ENCODE assay signal across 9 cellular contexts in genomic region chr2:86078801-86079545, GRCh38. TPM values are rescaled to one million over a fixed set of nuclear protein-coding genes. Genes with fewer than 3 reads are reported as not detected.
DNase-seq lines count a peak whose midpoint lies in the region; ATAC-seq and TF ChIP-seq lines count a peak whose summit lies in the region.
"Had no signal": no experiment of that assay in that cellular context is flagged by ENCODE, and none has a peak within 500 bp of the region (broad histone marks: within the 10 kb centered on the region; RNA-seq: fewer than 3 reads in every experiment).

No MANE protein-coding gene starts in this region.

- no peaks in the 10 kb centered on the region for H3K27me3 Mint-ChIP-seq in activated T-helper 17 cell treated with anti-CD3 and anti-CD28 coated beads, Interleukin-2, amount 50 U/mL, for 72 hours

- in situ Hi-C loops in gastrocnemius medialis (cut with MboI; ENCODE audit: low sequenced_read_pairs in 4 of 4) = loop anchor here (5.0 to 25.0 kb wide), 3 partner anchors 192 to 442 kb away; partner anchors contain the start of gene ST3GAL5 (in 2 of the 4)

- H3K27ac Mint-ChIP-seq in activated T-helper 17 cell treated with anti-CD3 and anti-CD28 coated beads, Interleukin-2, amount 50 U/mL, for 72 hours = no peak overlapping the region

- H3K27ac ChIP-seq in heart right ventricle (no peak overlapping the region), gastrocnemius medialis (peak overlapping the region; percentile 62 to 77 (median 68)), coronary artery (no peak overlapping the region)
- H3K27ac ChIP-seq: C4-2B had no signal

- no peak overlapping the region for H3K4me3 Mint-ChIP-seq in activated T-helper 17 cell treated with anti-CD3 and anti-CD28 coated beads, Interleukin-2, amount 50 U/mL, for 72 hours

- intact Hi-C loops in heart right ventricle (cut with DNase I) (loop anchor here (1.0 to 10.0 kb wide), 10 partner anchors 42 to 444 kb away; partner anchors contain the start of gene ST3GAL5 (in 5 of the 10)), gastrocnemius medialis (cut with DNase I; ENCODE audit: low total_unique reads) (loop anchor here (1.0 to 10.0 kb wide), 4 partner anchors 43 to 444 kb away; no protein-coding TSS in a partner anchor)

- H3K4me1 ChIP-seq in heart right ventricle (peaks cover 0 to 22% (median 12%) of the 10 kb centered on the region in 9 donors), gastrocnemius medialis (peaks cover 18 to 19% of the 10 kb centered on the region in 2 donors)

- H3K4me1 Mint-ChIP-seq in activated T-helper 17 cell treated with anti-CD3 and anti-CD28 coated beads, Interleukin-2, amount 50 U/mL, for 72 hours = peaks cover 14% of the 10 kb centered on the region

- 56 to 67% methylated on average over 7 of the region's 7 CpGs for WGBS in heart right ventricle, 2 donors

- ATAC-seq in activated T-helper 17 cell treated with anti-CD3 and anti-CD28 coated beads, Interleukin-2, amount 50 U/mL, for 72 hours (replicated peaks) = peak; percentile 25
- ATAC-seq in heart right ventricle (peak; percentile 65 to 91 (median 76)), gastrocnemius medialis (peak; percentile 75 to 78)

- peaks cover 97% of the 10 kb centered on the region for H3K36me3 Mint-ChIP-seq in activated T-helper 17 cell treated with anti-CD3 and anti-CD28 coated beads, Interleukin-2, amount 50 U/mL, for 72 hours (ENCODE audit: low read depth)

- DNase-seq in NCI-H2081 (lab: John Stamatoyannopoulos, UW) (peak; percentile 6 to 15), NCI-H2081 treated with DMSO at 0.1 percent for 48 hours (lab: John Stamatoyannopoulos, UW) (no peak), LNCaP clone FGC (ENCODE audit: low read depth) (no peak), heart right ventricle (peak in 1 of 2 donors; percentile 50), gastrocnemius medialis (peak in 1 of 2 donors; percentile 55), coronary artery (ENCODE audit: low spot score) (no peak), iPS-NIHi11 (ENCODE audit: low spot score) (no peak)

- no peak for TF ChIP-seq POLR2A in gastrocnemius medialis (IDR thresholded peaks at IDR 0.05)

- H3K27me3 ChIP-seq in heart right ventricle (no peaks in the 10 kb centered on the region), gastrocnemius medialis (no peaks in the 10 kb centered on the region)

- H3K9me3 Mint-ChIP-seq in activated T-helper 17 cell treated with anti-CD3 and anti-CD28 coated beads, Interleukin-2, amount 50 U/mL, for 72 hours = no peaks in the 10 kb centered on the region

- no peaks in the 10 kb centered on the region for H3K9me3 ChIP-seq in heart right ventricle
- H3K9me3 ChIP-seq in gastrocnemius medialis = no peaks in the 10 kb centered on the region

- H3K4me3 ChIP-seq in LNCaP clone FGC (ENCODE audit: low read depth, low read length) (no peak overlapping the region), heart right ventricle (no peak overlapping the region), gastrocnemius medialis (no peak overlapping the region), coronary artery (no peak overlapping the region)

- H3K36me3 ChIP-seq in heart right ventricle = peaks cover 0 to 84% (median 40%) of the 10 kb centered on the region in 9 donors
- peaks cover 0 to 45% of the 10 kb centered on the region in 2 donors for H3K36me3 ChIP-seq in gastrocnemius medialis

- TF ChIP-seq CTCF in LNCaP clone FGC (IDR thresholded peaks at IDR 0.05; ENCODE audit: control insufficient read depth, extremely low read depth, insufficient read depth) (peak; percentile 72), heart right ventricle (IDR thresholded peaks at IDR 0.05) (peak in 7 of 9 donors; percentile 53 to 72 (median 67)), gastrocnemius medialis (IDR thresholded peaks at IDR 0.05 in 4 of 5, conservative IDR thresholded peaks at IDR 0.05 in 1 of 5) (peak; percentile 54 to 74 (median 59)), coronary artery (IDR thresholded peaks at IDR 0.05) (no peak)

RNA-seq across cellular contexts. Expression of gene POLR1A, which starts 26.7 kb away (rescaled TPM):
- total RNA-seq in activated T-helper 17 cell treated with anti-CD3 and anti-CD28 coated beads, Interleukin-2, amount 50 U/mL, for 72 hours = 10 to 100 TPM; 30.3 to 62.0 TPM
- total RNA-seq in heart right ventricle (10 to 100 TPM; 15.4 to 25.8 (median 21.9) TPM), gastrocnemius medialis (10 to 100 TPM; 20.1 to 31.7 (median 29.4) TPM)
- 1 to 10 TPM; 3.9 to 4.0 TPM for polyA plus RNA-seq in heart right ventricle

RNA-seq across cellular contexts. Expression of gene PTCD3, which starts 27.1 kb away (rescaled TPM):
- total RNA-seq in activated T-helper 17 cell treated with anti-CD3 and anti-CD28 coated beads, Interleukin-2, amount 50 U/mL, for 72 hours = 100 to 1,000 TPM; 165 to 170 TPM
- total RNA-seq in heart right ventricle (100 to 1,000 TPM; 117 to 232 (median 159) TPM), gastrocnemius medialis (100 to 1,000 TPM in 1 of 4 donors, 10 to 100 TPM in 3; 55.5 to 111 (median 68.2) TPM)
- polyA plus RNA-seq in heart right ventricle = 10 to 100 TPM; 30.2 to 32.0 TPM

Comparison
In these comparisons a context has a peak if more than half of its experiments do, and no peak if none do; other contexts are left out.
1. DNase-seq: peak in NCI-H2081 (2 of 2); none in NCI-H2081 treated with DMSO at 0.1 percent for 48 hours (single experiment), LNCaP clone FGC (single experiment), coronary artery (single experiment) and iPS-NIHi11 (single experiment).
2. ATAC-seq: peak in every context shown above with its lines; median percentile 76 in gastrocnemius medialis; 76 in heart right ventricle; 25 in activated T-helper 17 cell treated with anti-CD3 and anti-CD28 coated beads, Interleukin-2, amount 50 U/mL, for 72 hours.
3. H3K27ac ChIP-seq: peak in gastrocnemius medialis (4 of 4); none in heart right ventricle (0 of 10) and coronary artery (0 of 2).